7 cellular contexts compared by ENCODE assay signal in genomic region chr5:56142620-56143431, GRCh38.
A peak's percentile ranks its signal among the peaks of the same experiment; 100 is the strongest.
DNase-seq lines count a peak whose midpoint lies in the region; ATAC-seq lines count a peak whose summit lies in the region.

No MANE protein-coding gene starts in this region.

- intact Hi-C loops in naive thymus-derived CD4-positive, alpha-beta T cell (cut with micrococcal nuclease), result no loop called here

- ATAC-seq in GM18868 (IDR thresholded peaks at IDR 0.05; ENCODE audit: unreplicated experiment) (peak; percentile 76), GM21717 (IDR thresholded peaks at IDR 0.05; ENCODE audit: unreplicated experiment) (peak; percentile 83), HG03575 (IDR thresholded peaks at IDR 0.05; ENCODE audit: extremely low read depth, insufficient number of reproducible peaks, low FRiP score, unreplicated experiment) (peak; percentile 39)
- peak; percentile 64 for ATAC-seq in naive thymus-derived CD4-positive, alpha-beta T cell

- H3K4me3 ChIP-seq in naive thymus-derived CD4-positive, alpha-beta T cell (ENCODE audit: low read length), result peak overlapping the region; percentile 24

- peak overlapping the region; percentile 65 for H3K27ac ChIP-seq in naive thymus-derived CD4-positive, alpha-beta T cell (ENCODE audit: low read depth, low read length)

- CTCF ChIA-PET in naive thymus-derived CD4-positive, alpha-beta T cell (lab: Charles Lee), result interaction anchor here (0.6 to 2.3 kb wide), 5 partner anchors 12 to 74 kb away, joined by 3 to 8 read pairs (median 3); no protein-coding TSS in a partner anchor

- H3K36me3 ChIP-seq in naive thymus-derived CD4-positive, alpha-beta T cell (ENCODE audit: control insufficient read depth in 2 of 3, insufficient read depth in 3 of 3, low read length in 3 of 3), result no peaks in the 10 kb centered on the region

- peaks cover 0 to 2% (median 0%) of the 10 kb centered on the region in 5 donors for H3K27me3 Mint-ChIP-seq in naive thymus-derived CD4-positive, alpha-beta T cell

- peak in 1 of 9 donors; percentile 31 for DNase-seq in naive thymus-derived CD4-positive, alpha-beta T cell
- DNase-seq in epidermal melanocyte (ENCODE audit: insufficient read length, low spot score) (no peak), hypothalamus (lab: John Stamatoyannopoulos, UW) (no peak), anterior cingulate cortex (lab: John Stamatoyannopoulos, UW) (no peak)

- POLR2A ChIA-PET in naive thymus-derived CD4-positive, alpha-beta T cell (lab: Charles Lee), result interaction anchor here (0.6 to 3.0 kb wide), 15 partner anchors 9 to 1552 kb away, joined by 3 to 13 read pairs (median 4); partner anchors contain the start of gene IL6ST

- peak overlapping the region; percentile 19 to 83 (median 77) for H3K4me3 Mint-ChIP-seq in naive thymus-derived CD4-positive, alpha-beta T cell

- H3K9me3 ChIP-seq in naive thymus-derived CD4-positive, alpha-beta T cell (ENCODE audit: control insufficient read depth in 2 of 3, low read length in 3 of 3), result no peaks in the 10 kb centered on the region

- H3K4me1 Mint-ChIP-seq in naive thymus-derived CD4-positive, alpha-beta T cell, result peaks cover 43 to 91% (median 76%) of the 10 kb centered on the region in 7 donors

- H3K4me1 ChIP-seq in naive thymus-derived CD4-positive, alpha-beta T cell (ENCODE audit: control insufficient read depth in 2 of 2, insufficient read depth in 2 of 2, low read length in 2 of 2), result peaks cover 0 to 72% of the 10 kb centered on the region in 2 donors

- H3K27me3 ChIP-seq in naive thymus-derived CD4-positive, alpha-beta T cell (ENCODE audit: control insufficient read depth in 2 of 2, insufficient read depth in 2 of 2, low read length in 2 of 2), result no peaks in the 10 kb centered on the region

- peaks cover 11 to 42% (median 19%) of the 10 kb centered on the region in 5 donors for H3K36me3 Mint-ChIP-seq in naive thymus-derived CD4-positive, alpha-beta T cell

- H3K27ac Mint-ChIP-seq in naive thymus-derived CD4-positive, alpha-beta T cell, result peak overlapping the region; percentile 35 to 98 (median 86)

- peaks cover 0 to 10% (median 0%) of the 10 kb centered on the region in 11 donors for H3K9me3 Mint-ChIP-seq in naive thymus-derived CD4-positive, alpha-beta T cell
